ENCODE assay signal across 10 cellular contexts in genomic region chr19:1713170-1713569, GRCh38. TPM values are rescaled to one million over a fixed set of nuclear protein-coding genes. Genes with fewer than 3 reads are reported as not detected.
"Had no signal": no experiment of that assay in that cellular context is flagged by ENCODE, and none has a peak within 500 bp of the region (broad histone marks: within the 10 kb centered on the region; RNA-seq: fewer than 3 reads in every experiment).

No MANE protein-coding gene starts in this region.

- H3K27ac Mint-ChIP-seq: IgD-negative memory B cell had no signal

- H3K4me1 Mint-ChIP-seq: IgD-negative memory B cell had no signal

- DNase-seq: IMR-90, Karpas-422, KBM-7, KG1 had no signal

- H3K4me2 ChIP-seq: KMS-11 had no signal

- FAIRE-seq: HTR-8/SVneo had no signal

- H3K9ac ChIP-seq: KMS-11 had no signal

- H3K4me3 Mint-ChIP-seq: IgD-negative memory B cell had no signal

- H3K27ac ChIP-seq: HL-60, KMS-11 had no signal

RNA-seq across cellular contexts. Expression of gene ONECUT3, which starts 40.1 kb away (rescaled TPM):
- total RNA-seq: HT-29, HT1080, IMR-90 had no signal
- polyA plus RNA-seq: IgD-negative memory B cell, IMR-90 had no signal
